18 cellular contexts compared by ENCODE assay signal in genomic region chr17:4179071-4179470, GRCh38.
"Had no signal": no experiment of that assay in that cellular context is flagged by ENCODE, and none has a peak within 500 bp of the region (broad histone marks: within the 10 kb centered on the region; RNA-seq: fewer than 3 reads in every experiment).

No MANE protein-coding gene starts in this region.

- H3K4me3 ChIP-seq: SK-N-MC, upper lobe of right lung had no signal

- H3K4me1 Mint-ChIP-seq: brain had no signal

- H3K4me3 Mint-ChIP-seq: activated T-helper 1 cell treated with anti-CD3 and anti-CD28 coated beads, Interleukin-12 subunit alpha, Interleukin-12 subunit beta, Interleukin-2, Interleukin-4 antibody, amounts not matched to agents 30 ng/mL and 10 ng/mL and 1 ng/mL, durations not matched to agents 14 hours and 24 hours and 36 hours; brain; endodermal cell; natural killer cell; stimulated activated naive CD8-positive, alpha-beta T cell treated with anti-CD3 and anti-CD28 coated beads, Interleukin-15, Interleukin-2, amounts not matched to agents 100 ng/mL and 50 ng/mL, for 24 hours had no signal

- H3K27me3 Mint-ChIP-seq: brain; stimulated activated naive CD8-positive, alpha-beta T cell treated with anti-CD3 and anti-CD28 coated beads, Interleukin-15, Interleukin-2, amounts not matched to agents 100 ng/mL and 50 ng/mL, for 24 hours; T-helper 17 cell had no signal

- H3K9me3 Mint-ChIP-seq: activated T-helper 1 cell treated with anti-CD3 and anti-CD28 coated beads, Interleukin-12 subunit alpha, Interleukin-12 subunit beta, Interleukin-2, Interleukin-4 antibody, amounts not matched to agents 30 ng/mL and 10 ng/mL and 1 ng/mL, durations not matched to agents 14 hours and 24 hours and 36 hours; brain; endodermal cell; natural killer cell; stimulated activated naive CD8-positive, alpha-beta T cell treated with anti-CD3 and anti-CD28 coated beads, Interleukin-15, Interleukin-2, amounts not matched to agents 100 ng/mL and 50 ng/mL, for 24 hours had no signal

- ATAC-seq: activated CD4-positive, CD25-positive, alpha-beta regulatory T cell treated with anti-CD3 and anti-CD28 coated beads, Interleukin-2, amount 50 U/mL, for 24 hours; foreskin keratinocyte; left colon; natural killer cell; T-helper 17 cell; upper lobe of right lung had no signal

- H3K9me3 ChIP-seq: upper lobe of right lung had no signal

- H3K4me1 ChIP-seq: foreskin keratinocyte, upper lobe of right lung had no signal

- H3K27me3 ChIP-seq: foreskin keratinocyte, upper lobe of right lung had no signal

- DNase-seq: activated CD4-positive, alpha-beta T cell treated with anti-CD3 and anti-CD28 coated beads, Interleukin-2, amount 50 U/mL, for 48 hours; activated CD8-positive, alpha-beta memory T cell treated with anti-CD3 and anti-CD28 coated beads, Interleukin-2, amount 50 U/mL, for 48 hours; activated naive CD4-positive, alpha-beta T cell treated with anti-CD3 and anti-CD28 coated beads, Interleukin-2, amount 50 U/mL, for 16 hours; amygdala; dermis blood vessel endothelial cell; endodermal cell; foreskin keratinocyte; left colon; natural killer cell; stimulated activated CD4-positive, alpha-beta T cell treated with anti-CD3 and anti-CD28 coated beads, Interleukin-4, amount 100 ng/mL, for 1 hour; stimulated activated CD8-positive, alpha-beta memory T cell treated with anti-CD3 and anti-CD28 coated beads, Interleukin-4, amount 100 ng/mL, for 48 hours; T-helper 17 cell had no signal

- H3K27ac Mint-ChIP-seq: endodermal cell; natural killer cell; stimulated activated naive CD8-positive, alpha-beta T cell treated with anti-CD3 and anti-CD28 coated beads, Interleukin-15, Interleukin-2, amounts not matched to agents 100 ng/mL and 50 ng/mL, for 24 hours had no signal

- H3K27ac ChIP-seq: foreskin keratinocyte, SK-N-MC, upper lobe of right lung had no signal
